Comparison of ENCODE assay signal across 19 cellular contexts in the genomic region with DNA sequence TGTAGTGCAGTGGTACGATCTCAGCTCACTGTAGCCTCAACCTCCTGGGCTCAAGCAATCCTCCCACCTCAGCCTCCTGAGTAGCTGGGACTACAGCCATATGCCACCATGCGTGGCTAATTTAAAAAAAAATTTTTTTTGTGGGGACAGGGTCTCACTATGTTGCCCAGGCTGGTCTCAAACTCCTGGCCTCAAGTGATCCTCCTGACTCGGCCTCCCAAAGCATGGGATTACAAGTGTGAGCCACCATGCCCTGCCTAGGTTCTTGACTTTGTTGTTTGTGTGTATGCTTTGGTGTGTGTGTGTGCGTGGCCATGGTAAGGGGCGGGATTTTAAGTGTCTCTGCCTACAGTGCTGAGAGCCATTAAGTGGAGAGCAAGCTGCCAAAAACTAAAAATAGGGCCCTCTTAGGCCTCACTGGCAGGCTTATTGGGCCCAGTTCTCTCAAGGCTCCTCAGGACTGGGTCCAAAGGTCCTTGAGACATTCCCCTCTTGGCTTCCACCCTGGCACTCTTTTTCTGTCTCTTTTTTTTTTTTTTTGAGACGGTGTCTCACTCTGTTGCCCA. TPM values are rescaled to one million over a fixed set of nuclear protein-coding genes. Genes with fewer than 3 reads are reported as not detected.
DNase-seq lines count a peak whose midpoint lies in the region; ATAC-seq and TF ChIP-seq lines count a peak whose summit lies in the region.
"Had no signal": no experiment of that assay in that cellular context is flagged by ENCODE, and none has a peak within 500 bp of the region (broad histone marks: within the 10 kb centered on the region; RNA-seq: fewer than 3 reads in every experiment).

No MANE protein-coding gene starts in this region.

- intact Hi-C loops in heart right ventricle (cut with DNase I) (loop anchor here in 1 of 10 donors (10.0 kb wide), 1 partner anchor 48 kb away; a partner anchor contains a TSS), psoas muscle (cut with DNase I) (no loop called here)

- no peaks in the 10 kb centered on the region for H3K27me3 Mint-ChIP-seq in activated T-helper 17 cell treated with anti-CD3 and anti-CD28 coated beads, Interleukin-2, amount 50 U/mL, for 72 hours
- H3K27me3 Mint-ChIP-seq in neural progenitor cell (ENCODE audit: insufficient read depth, low read depth): peaks cover 6% of the 10 kb centered on the region

- peaks cover 80% of the 10 kb centered on the region for H3K36me3 Mint-ChIP-seq in activated T-helper 17 cell treated with anti-CD3 and anti-CD28 coated beads, Interleukin-2, amount 50 U/mL, for 72 hours (ENCODE audit: low read depth)
- peaks cover 5% of the 10 kb centered on the region for H3K36me3 Mint-ChIP-seq in neural progenitor cell
- H3K36me3 Mint-ChIP-seq: WTC11 had no signal

- H3K4me1 ChIP-seq in heart right ventricle: peaks cover 0 to 59% (median 41%) of the 10 kb centered on the region in 9 donors
- peaks cover 38% of the 10 kb centered on the region for H3K4me1 ChIP-seq in psoas muscle
- peaks cover 3% of the 10 kb centered on the region for H3K4me1 ChIP-seq in neural progenitor cell
- H3K4me1 ChIP-seq: foreskin keratinocyte had no signal

- no peak overlapping the region for H3K4me2 ChIP-seq in neural progenitor cell

- TF ChIP-seq CTCF in heart right ventricle (IDR thresholded peaks at IDR 0.05): no peak
- no peak for TF ChIP-seq CTCF in psoas muscle (IDR thresholded peaks at IDR 0.05)
- no peak for TF ChIP-seq CTCF in neural progenitor cell (IDR thresholded peaks at IDR 0.05)

- H3K4me3 Mint-ChIP-seq in activated T-helper 17 cell treated with anti-CD3 and anti-CD28 coated beads, Interleukin-2, amount 50 U/mL, for 72 hours: peak overlapping the region; percentile 12
- H3K4me3 Mint-ChIP-seq in neural progenitor cell: no peak overlapping the region
- H3K4me3 Mint-ChIP-seq: T-helper 1 cell treated with Interleukin-12 subunit alpha and Interleukin-12 subunit beta and Interleukin-4 antibody, amounts not matched to agents 30 μg/mL and 1 μg/mL, for 36 hours; WTC11 had no signal

- H4K20me1 ChIP-seq in neural progenitor cell (ENCODE audit: low read depth): no peaks in the 10 kb centered on the region

- no peaks in the 10 kb centered on the region for H3K9me3 ChIP-seq in heart right ventricle
- H3K9me3 ChIP-seq in psoas muscle: no peaks in the 10 kb centered on the region
- no peaks in the 10 kb centered on the region for H3K9me3 ChIP-seq in neural progenitor cell (ENCODE audit: low read depth)
- H3K9me3 ChIP-seq: pancreas had no signal

- WGBS in heart right ventricle, 2 donors: 65 to 73% methylated on average over 6 of the region's 6 CpGs
- 52 to 70% (median 63%) methylated on average over 6 of the region's 6 CpGs for WGBS in psoas muscle, 3 donors

- H3K4me3 ChIP-seq in heart right ventricle (no peak overlapping the region), psoas muscle (no peak overlapping the region), neural progenitor cell (no peak overlapping the region)
- H3K4me3 ChIP-seq: pancreas had no signal

- H3K27me3 ChIP-seq in heart right ventricle (no peaks in the 10 kb centered on the region), psoas muscle (ENCODE audit: insufficient read depth in 3 of 3, low read length in 2 of 3) (no peaks in the 10 kb centered on the region), neural progenitor cell (no peaks in the 10 kb centered on the region)
- H3K27me3 ChIP-seq: foreskin keratinocyte, pancreas had no signal

- ATAC-seq in activated T-helper 17 cell treated with anti-CD3 and anti-CD28 coated beads, Interleukin-2, amount 50 U/mL, for 72 hours (replicated peaks): no peak
- ATAC-seq in heart right ventricle (peak in 7 of 8 donors; percentile 42 to 78 (median 57)), psoas muscle (peak; percentile 10 to 73 (median 57)), HG03460 (IDR thresholded peaks at IDR 0.05; ENCODE audit: unreplicated experiment) (no peak)
- ATAC-seq: foreskin keratinocyte; pancreas; stimulated activated naive CD8-positive, alpha-beta T cell treated with anti-CD3 and anti-CD28 coated beads, Interleukin-15, Interleukin-2, amounts not matched to agents 100 U/mL and 50 U/mL, for 24 hours; WTC11 had no signal

- no peak overlapping the region for H2AFZ ChIP-seq in neural progenitor cell (replicated peaks)

- H3K27ac ChIP-seq in heart right ventricle: peak overlapping the region in 5 of 10 donors; percentile 34 to 60 (median 40)
- peak overlapping the region; percentile 50 for H3K27ac ChIP-seq in psoas muscle
- H3K27ac ChIP-seq in neural progenitor cell: no peak overlapping the region
- H3K27ac ChIP-seq: foreskin keratinocyte, pancreas, RWPE1 had no signal

- H3K79me2 ChIP-seq in neural progenitor cell (ENCODE audit: low read depth): peaks cover 24% of the 10 kb centered on the region

- H3K27ac Mint-ChIP-seq in activated T-helper 17 cell treated with anti-CD3 and anti-CD28 coated beads, Interleukin-2, amount 50 U/mL, for 72 hours: peak overlapping the region; percentile 52
- H3K27ac Mint-ChIP-seq in neural progenitor cell: no peak overlapping the region
- H3K27ac Mint-ChIP-seq: T-helper 1 cell treated with Interleukin-12 subunit alpha and Interleukin-12 subunit beta and Interleukin-4 antibody, amounts not matched to agents 30 μg/mL and 1 μg/mL, for 36 hours; WTC11 had no signal

- peaks cover 24% of the 10 kb centered on the region for H3K4me1 Mint-ChIP-seq in activated T-helper 17 cell treated with anti-CD3 and anti-CD28 coated beads, Interleukin-2, amount 50 U/mL, for 72 hours
- H3K4me1 Mint-ChIP-seq in neural progenitor cell: peaks cover 30% of the 10 kb centered on the region

- peaks cover 11% of the 10 kb centered on the region for H3F3A ChIP-seq in neural progenitor cell (ENCODE audit: low read depth)

- DNase-seq in DMS79 (lab: John Stamatoyannopoulos, UW): peak; percentile 51
- peak in 1 of 2 donors; percentile 27 for DNase-seq in heart right ventricle
- DNase-seq in psoas muscle: no peak
- DNase-seq in NCI-H748 (lab: John Stamatoyannopoulos, UW; ENCODE audit: unreplicated experiment): no peak
- no peak for DNase-seq in neural progenitor cell (ENCODE audit: low spot score)
- DNase-seq in islet precursor cell: no peak
- DNase-seq: DMS 273 treated with DMSO at 0.1 percent for 48 hours; foreskin keratinocyte; KBM-7; NCI-H1105; NCI-H2227 treated with DMSO at 0.1 percent for 48 hours; pancreas; stimulated activated CD4-positive, alpha-beta T cell treated with anti-CD3 and anti-CD28 coated beads, Interleukin-12 subunit alpha, Interleukin-12 subunit beta, amount 100 ng/mL, for 4 hours; stimulated activated naive CD8-positive, alpha-beta T cell treated with anti-CD3 and anti-CD28 coated beads, Interleukin-15, Interleukin-2, amounts not matched to agents 100 U/mL and 50 U/mL, for 24 hours had no signal

- H3K9ac ChIP-seq in neural progenitor cell: no peak overlapping the region

- H3K9me3 Mint-ChIP-seq in activated T-helper 17 cell treated with anti-CD3 and anti-CD28 coated beads, Interleukin-2, amount 50 U/mL, for 72 hours: no peaks in the 10 kb centered on the region
- no peaks in the 10 kb centered on the region for H3K9me3 Mint-ChIP-seq in neural progenitor cell
- H3K9me3 Mint-ChIP-seq: T-helper 1 cell treated with Interleukin-12 subunit alpha and Interleukin-12 subunit beta and Interleukin-4 antibody, amounts not matched to agents 30 μg/mL and 1 μg/mL, for 36 hours; WTC11 had no signal

- H3K36me3 ChIP-seq in heart right ventricle (peaks cover 0 to 77% (median 20%) of the 10 kb centered on the region in 9 donors), psoas muscle (ENCODE audit: insufficient read depth in 1 of 2, low read depth in 1 of 2) (peaks cover 0 to 46% of the 10 kb centered on the region in 2 donors), neural progenitor cell (no peaks in the 10 kb centered on the region)

RNA-seq across cellular contexts. Expression of a gene that starts 5.1 kb away (rescaled TPM):
- total RNA-seq in activated T-helper 17 cell treated with anti-CD3 and anti-CD28 coated beads, Interleukin-2, amount 50 U/mL, for 72 hours: 10 to 100 TPM; 29.8 to 55.5 TPM
- total RNA-seq in heart right ventricle (100 to 1,000 TPM; 144 to 239 (median 170) TPM), psoas muscle (100 to 1,000 TPM; 101 to 141 (median 115) TPM), neural progenitor cell (ENCODE audit: low replicate concordance) (15.3 and 22.7 TPM in 2 replicates)
- polyA plus RNA-seq in heart right ventricle (100 to 1,000 TPM in 1 of 2 donors, 10 to 100 TPM in 1; 93.8 to 167 TPM), psoas muscle (100 to 1,000 TPM; 132 to 173 (median 132) TPM)

RNA-seq across cellular contexts. Expression of a gene that starts 13.3 kb away (rescaled TPM):
- under 1 TPM in 1 of 2 donors, not detected in 1; 0.35 TPM for total RNA-seq in activated T-helper 17 cell treated with anti-CD3 and anti-CD28 coated beads, Interleukin-2, amount 50 U/mL, for 72 hours
- total RNA-seq in heart right ventricle (10 to 100 TPM in 7 of 10 donors, 1 to 10 TPM in 3; 5.2 to 67.7 (median 15.5) TPM), psoas muscle (100 to 1,000 TPM in 3 of 4 donors, 10 to 100 TPM in 1; 92.0 to 221 (median 148) TPM), neural progenitor cell (ENCODE audit: low replicate concordance) (1.4 TPM in 1 of 2 replicates, not detected in the other)
- polyA plus RNA-seq in heart right ventricle (10 to 100 TPM; 13.2 to 15.8 TPM), psoas muscle (100 to 1,000 TPM in 1 of 3 donors, 10 to 100 TPM in 2; 17.4 to 120 (median 66.0) TPM)

RNA-seq across cellular contexts. Expression of a gene that starts 32.0 kb away (rescaled TPM):
- total RNA-seq in activated T-helper 17 cell treated with anti-CD3 and anti-CD28 coated beads, Interleukin-2, amount 50 U/mL, for 72 hours: 10 to 100 TPM; 29.4 to 57.3 TPM
- total RNA-seq in heart right ventricle (10 to 100 TPM; 13.3 to 24.0 (median 17.4) TPM), psoas muscle (10 to 100 TPM; 14.2 to 21.1 (median 17.9) TPM), neural progenitor cell (ENCODE audit: low replicate concordance) (121 and 209 TPM in 2 replicates)
- polyA plus RNA-seq in heart right ventricle (10 to 100 TPM; 12.0 to 13.0 TPM), psoas muscle (10 to 100 TPM; 11.7 to 20.4 (median 12.3) TPM)

RNA-seq across cellular contexts. Expression of a gene that starts 50.0 kb away (rescaled TPM):
- total RNA-seq in activated T-helper 17 cell treated with anti-CD3 and anti-CD28 coated beads, Interleukin-2, amount 50 U/mL, for 72 hours: 10 to 100 TPM; 72.0 to 77.6 TPM
- 10 to 100 TPM in 8 of 10 donors, 1 to 10 TPM in 2; 8.3 to 15.6 (median 11.4) TPM for total RNA-seq in heart right ventricle
- polyA plus RNA-seq in heart right ventricle: 10 to 100 TPM; 19.2 to 51.7 TPM
- total RNA-seq in psoas muscle: 10 to 100 TPM in 1 of 4 donors, 1 to 10 TPM in 3; 5.2 to 10.7 (median 6.6) TPM
- polyA plus RNA-seq in psoas muscle: 1 to 10 TPM; 7.2 to 8.2 (median 7.5) TPM
- 44.2 and 48.0 TPM in 2 replicates for total RNA-seq in neural progenitor cell (ENCODE audit: low replicate concordance)

RNA-seq across cellular contexts. Expression of a gene that starts 59.7 kb away (rescaled TPM):
- total RNA-seq in activated T-helper 17 cell treated with anti-CD3 and anti-CD28 coated beads, Interleukin-2, amount 50 U/mL, for 72 hours: 1 to 10 TPM in 1 of 2 donors, under 1 TPM in 1; 0.53 to 1.4 TPM
- total RNA-seq in heart right ventricle (1 to 10 TPM in 4 of 10 donors, under 1 TPM in 6; 0.17 to 1.6 (median 0.82) TPM), psoas muscle (under 1 TPM; 0.32 to 0.82 (median 0.60) TPM), neural progenitor cell (ENCODE audit: low replicate concordance) (2.5 and 5.6 TPM in 2 replicates)
- polyA plus RNA-seq in heart right ventricle (under 1 TPM; 0.59 to 0.74 TPM), psoas muscle (under 1 TPM; 0.20 to 0.29 (median 0.25) TPM)

Comparison
In these comparisons a context has a peak if more than half of its experiments do, and no peak if none do; other contexts are left out.
1. ATAC-seq: peak in heart right ventricle (7 of 8) and psoas muscle (4 of 4); none in activated T-helper 17 cell treated with anti-CD3 and anti-CD28 coated beads, Interleukin-2, amount 50 U/mL, for 72 hours (single experiment) and HG03460 (single experiment).